ENCODE assay signal across 15 cellular contexts in genomic region chr2:45373534-45373933, GRCh38.
A peak's percentile ranks its signal among the peaks of the same experiment; 100 is the strongest.
DNase-seq lines count a peak whose midpoint lies in the region; ATAC-seq and TF ChIP-seq lines count a peak whose summit lies in the region.
"Had no signal": no experiment of that assay in that cellular context is flagged by ENCODE, and none has a peak within 500 bp of the region (broad histone marks: within the 10 kb centered on the region; RNA-seq: fewer than 3 reads in every experiment).

No MANE protein-coding gene starts in this region.

- no peak overlapping the region for H2AFZ ChIP-seq in GM23338
- H2AFZ ChIP-seq: GM23248 had no signal

- in situ Hi-C loops in SK-MEL-5 (cut with HindIII; ENCODE audit: low pct_unique_long_range_greater_than_20kb, low sequenced_read_pairs) (no loop called here), GM13976 (cut with MboI; ENCODE audit: low sequenced_read_pairs, unreplicated experiment) (no loop called here)

- H3K4me1 ChIP-seq in GM23338 (ENCODE audit: insufficient read depth) (no peaks in the 10 kb centered on the region), right lobe of liver (peaks cover 0 to 12% (median 2%) of the 10 kb centered on the region in 4 donors)
- H3K4me1 ChIP-seq: A549, BE2C had no signal

- intact Hi-C loops in right lobe of liver (cut with DNase I), result no loop called here

- 0 out of 2 replicates have a peak overlapping the region, but pooled peaks have one; percentile 8 for H3K27ac Mint-ChIP-seq in GM23338
- H3K27ac Mint-ChIP-seq: CD4-positive, alpha-beta memory T cell; H9 had no signal

- no peaks in the 10 kb centered on the region for H3K36me3 Mint-ChIP-seq in GM23338 (ENCODE audit: low read depth)

- no peak overlapping the region for H3K4me2 ChIP-seq in GM23338
- H3K4me2 ChIP-seq: A549 had no signal

- peaks cover 2% of the 10 kb centered on the region; the same call in 1 of the 3 replicates for H3K4me1 Mint-ChIP-seq in GM23338
- H3K4me1 Mint-ChIP-seq: CD4-positive, alpha-beta memory T cell; H9 had no signal

- H4K20me1 ChIP-seq in GM23338 (replicated peaks; ENCODE audit: insufficient read depth), result no peaks in the 10 kb centered on the region

- H3K36me3 ChIP-seq in GM23338 (ENCODE audit: insufficient read depth), result no peaks in the 10 kb centered on the region
- H3K36me3 ChIP-seq in right lobe of liver, result no peaks in the 10 kb centered on the region
- H3K36me3 ChIP-seq: BE2C had no signal

- ATAC-seq in GM23338 (no peak), right lobe of liver (peak in 3 of 4 donors; percentile 54 to 60 (median 56))
- ATAC-seq: A549 had no signal

- H3K9me3 ChIP-seq in right lobe of liver, result no peaks in the 10 kb centered on the region
- H3K9me3 ChIP-seq: A549, BE2C had no signal

- no peaks in the 10 kb centered on the region for H3F3A ChIP-seq in GM23338 (replicated peaks; ENCODE audit: low read depth)

- H3K4me3 Mint-ChIP-seq in GM23338, result no peak overlapping the region
- H3K4me3 Mint-ChIP-seq: H9 had no signal

- H3K27ac ChIP-seq in GM23338 (ENCODE audit: low read depth) (no peak overlapping the region), right lobe of liver (no peak overlapping the region)
- H3K27ac ChIP-seq: A549, C4-2B, GM23248 had no signal

- TF ChIP-seq CTCF in GM23338 (conservative IDR thresholded peaks at IDR 0.05; ENCODE audit: low read depth in 2 of 2) (no peak), right lobe of liver (IDR thresholded peaks at IDR 0.05) (no peak), GM13976 (IDR thresholded peaks at IDR 0.05; ENCODE audit: borderline replicate concordance, control extremely low read depth, extremely low read depth, insufficient read depth, missing control alignments) (no peak)

- H3K79me2 ChIP-seq in GM23338 (replicated peaks; ENCODE audit: insufficient read depth), result no peaks in the 10 kb centered on the region

- 58% methylated on average over 2 of the region's 2 CpGs for WGBS in right lobe of liver (ENCODE audit: insufficient coverage, low coverage, low lambda C conversion rate, missing lambda C conversion rate)

- H3K27me3 Mint-ChIP-seq in GM23338 (ENCODE audit: insufficient read depth, low read depth, poor library complexity), result no peaks in the 10 kb centered on the region

- no peaks in the 10 kb centered on the region for H3K9me3 Mint-ChIP-seq in GM23338
- H3K9me3 Mint-ChIP-seq: H9 had no signal

- H3K4me3 ChIP-seq in GM23338 (no peak overlapping the region), right lobe of liver (no peak overlapping the region)
- H3K4me3 ChIP-seq: A549, GM23248 had no signal

- no peaks in the 10 kb centered on the region for H3K27me3 ChIP-seq in GM23338 (ENCODE audit: insufficient read depth)
- no peaks in the 10 kb centered on the region for H3K27me3 ChIP-seq in right lobe of liver
- H3K27me3 ChIP-seq: BE2C had no signal

- TF ChIP-seq POLR2A in right lobe of liver (IDR thresholded peaks at IDR 0.05), result no peak

- DNase-seq in GM23338 (ENCODE audit: low spot score) (no peak), HuH-7.5 (ENCODE audit: low spot score) (peak; percentile 11), SK-MEL-5 (ENCODE audit: low read depth, low spot score) (peak; percentile 60), right lobe of liver (no peak), GM13976 (ENCODE audit: low spot score) (no peak)
- DNase-seq in stimulated activated CD4-positive, alpha-beta T cell treated with anti-CD3 and anti-CD28 coated beads, Interleukin-4, amount 100 ng/mL, for 24 hours, result no peak
- DNase-seq: BE2C; CD4-positive, alpha-beta memory T cell; DMS153; DMS79 treated with DMSO at 0.1 percent for 48 hours; EL; GM23248; H9 had no signal

- no peaks in the 10 kb centered on the region for H3K9me2 ChIP-seq in GM23338 (ENCODE audit: insufficient read depth)

TF ChIP-seq in GM23338, 12 proteins besides CTCF, POLR2A, EP300 and RAD21:
- TF ChIP-seq, protein P1, sequence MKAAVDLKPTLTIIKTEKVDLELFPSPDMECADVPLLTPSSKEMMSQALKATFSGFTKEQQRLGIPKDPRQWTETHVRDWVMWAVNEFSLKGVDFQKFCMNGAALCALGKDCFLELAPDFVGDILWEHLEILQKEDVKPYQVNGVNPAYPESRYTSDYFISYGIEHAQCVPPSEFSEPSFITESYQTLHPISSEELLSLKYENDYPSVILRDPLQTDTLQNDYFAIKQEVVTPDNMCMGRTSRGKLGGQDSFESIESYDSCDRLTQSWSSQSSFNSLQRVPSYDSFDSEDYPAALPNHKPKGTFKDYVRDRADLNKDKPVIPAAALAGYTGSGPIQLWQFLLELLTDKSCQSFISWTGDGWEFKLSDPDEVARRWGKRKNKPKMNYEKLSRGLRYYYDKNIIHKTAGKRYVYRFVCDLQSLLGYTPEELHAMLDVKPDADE (IDR thresholded peaks at IDR 0.05), result no peak
- TF ChIP-seq ZNF462 (CRISPR knock-in tag; IDR thresholded peaks at IDR 0.05), result no peak
- TF ChIP-seq CREB1 (CRISPR knock-in tag; IDR thresholded peaks at IDR 0.05; ENCODE audit: low read depth), result no peak

Comparison
In these comparisons a context has a peak if more than half of its experiments do, and no peak if none do; other contexts are left out.
1. DNase-seq: peak in HuH-7.5 (single experiment) and SK-MEL-5 (single experiment); none in GM23338 (single experiment), right lobe of liver (0 of 3), GM13976 (single experiment) and stimulated activated CD4-positive, alpha-beta T cell treated with anti-CD3 and anti-CD28 coated beads, Interleukin-4, amount 100 ng/mL, for 24 hours (single experiment).